Comparison of ENCODE assay signal across 8 cellular contexts in genomic region chr9:109968702-109969450, GRCh38.
DNase-seq lines count a peak whose midpoint lies in the region; ATAC-seq and TF ChIP-seq lines count a peak whose summit lies in the region.

No MANE protein-coding gene starts in this region.

- peaks cover 4% of the 10 kb centered on the region for H3K27me3 Mint-ChIP-seq in activated T-cell treated with anti-CD3 and anti-CD28 coated beads, Interleukin-2, amount 50 U/mL, for 24 hours
- no peaks in the 10 kb centered on the region for H3K27me3 Mint-ChIP-seq in stimulated activated naive B cell treated with anti-CD40 and anti-IgM and Interleukin-4, amounts not matched to agents 10 μg/mL and 1 μg/mL and 100 μg/mL, for 72 hours

- no peaks in the 10 kb centered on the region for H3K36me3 ChIP-seq in sigmoid colon

- no peak for TF ChIP-seq EP300 in sigmoid colon (IDR thresholded peaks at IDR 0.05)

- H3K4me3 ChIP-seq in sigmoid colon = no peak overlapping the region

- TF ChIP-seq POLR2A in erythroblast (IDR thresholded peaks at IDR 0.05; ENCODE audit: low read length) = no peak
- no peak for TF ChIP-seq POLR2A in sigmoid colon (IDR thresholded peaks at IDR 0.05)

- H3K36me3 Mint-ChIP-seq in activated T-cell treated with anti-CD3 and anti-CD28 coated beads, Interleukin-2, amount 50 U/mL, for 24 hours (ENCODE audit: low read depth) = no peaks in the 10 kb centered on the region
- no peaks in the 10 kb centered on the region for H3K36me3 Mint-ChIP-seq in stimulated activated naive B cell treated with anti-CD40 and anti-IgM and Interleukin-4, amounts not matched to agents 10 μg/mL and 1 μg/mL and 100 μg/mL, for 72 hours

- ATAC-seq in stimulated activated naive B cell treated with anti-CD40 and anti-IgM and Interleukin-4, amounts not matched to agents 10 μg/mL and 1 μg/mL and 100 μg/mL, for 72 hours (replicated peaks) = no peak

- no peak for TF ChIP-seq CTCF in sigmoid colon (IDR thresholded peaks at IDR 0.05)

- peaks cover 0 to 5% (median 0%) of the 10 kb centered on the region in 4 donors for H3K4me1 ChIP-seq in sigmoid colon

- H3K4me3 Mint-ChIP-seq in activated T-cell treated with anti-CD3 and anti-CD28 coated beads, Interleukin-2, amount 50 U/mL, for 24 hours = no peak overlapping the region
- H3K4me3 Mint-ChIP-seq in stimulated activated naive B cell treated with anti-CD40 and anti-IgM and Interleukin-4, amounts not matched to agents 10 μg/mL and 1 μg/mL and 100 μg/mL, for 72 hours = peak overlapping the region; percentile 17 to 79

- intact Hi-C loops in sigmoid colon (cut with DNase I) = no loop called here

- WGBS in sigmoid colon, 2 donors = 74 to 84% methylated on average over 9 of the region's 9 CpGs

- H3K27ac ChIP-seq in sigmoid colon = peak overlapping the region in 2 of 4 donors; percentile 12 to 15

- in situ Hi-C loops in SK-MEL-5 (cut with HindIII; ENCODE audit: low pct_unique_long_range_greater_than_20kb, low sequenced_read_pairs) = no loop called here

- H3K9me3 ChIP-seq in sigmoid colon = no peaks in the 10 kb centered on the region

- H3K27me3 ChIP-seq in sigmoid colon = no peaks in the 10 kb centered on the region

- H3K9me3 Mint-ChIP-seq in activated T-cell treated with anti-CD3 and anti-CD28 coated beads, Interleukin-2, amount 50 U/mL, for 24 hours = peaks cover 3% of the 10 kb centered on the region
- peaks cover 0 to 2% of the 10 kb centered on the region in 2 donors for H3K9me3 Mint-ChIP-seq in stimulated activated naive B cell treated with anti-CD40 and anti-IgM and Interleukin-4, amounts not matched to agents 10 μg/mL and 1 μg/mL and 100 μg/mL, for 72 hours

- no peak for DNase-seq in activated T-cell treated with anti-CD3 and anti-CD28 coated beads, Interleukin-2, amount 50 U/mL, for 24 hours
- DNase-seq in activated T-cell treated with anti-CD3 and anti-CD28 coated beads, Interleukin-2, amount 50 U/mL, for 48 hours = no peak
- peak; percentile 21 for DNase-seq in SK-MEL-5 (ENCODE audit: low read depth, low spot score)
- DNase-seq in glomerular endothelial cell (ENCODE audit: extremely low read depth, low read depth, low spot score) = peak; percentile 27
- peak; percentile 28 for DNase-seq in stimulated activated naive B cell treated with anti-CD40 and anti-IgM and Interleukin-4, amounts not matched to agents 10 μg/mL and 1 μg/mL and 100 μg/mL, for 72 hours
- no peak for DNase-seq in erythroblast (lab: John Stamatoyannopoulos, UW)
- no peak for DNase-seq in stimulated activated CD8-positive, alpha-beta memory T cell treated with anti-CD3 and anti-CD28 coated beads, Interleukin-4, amount 100 ng/mL, for 48 hours
- DNase-seq in sigmoid colon = no peak

- peaks cover 66% of the 10 kb centered on the region for H3K4me1 Mint-ChIP-seq in activated T-cell treated with anti-CD3 and anti-CD28 coated beads, Interleukin-2, amount 50 U/mL, for 24 hours (ENCODE audit: low read depth)
- H3K4me1 Mint-ChIP-seq in stimulated activated naive B cell treated with anti-CD40 and anti-IgM and Interleukin-4, amounts not matched to agents 10 μg/mL and 1 μg/mL and 100 μg/mL, for 72 hours = peaks cover 72 to 94% of the 10 kb centered on the region in 2 donors

- peak overlapping the region; percentile 11 for H3K27ac Mint-ChIP-seq in activated T-cell treated with anti-CD3 and anti-CD28 coated beads, Interleukin-2, amount 50 U/mL, for 24 hours
- H3K27ac Mint-ChIP-seq in stimulated activated naive B cell treated with anti-CD40 and anti-IgM and Interleukin-4, amounts not matched to agents 10 μg/mL and 1 μg/mL and 100 μg/mL, for 72 hours = peak overlapping the region; percentile 93

Comparison
In these comparisons a context has a peak if more than half of its experiments do, and no peak if none do; other contexts are left out.
1. DNase-seq: peak in SK-MEL-5 (single experiment), glomerular endothelial cell (single experiment) and stimulated activated naive B cell treated with anti-CD40 and anti-IgM and Interleukin-4, amounts not matched to agents 10 μg/mL and 1 μg/mL and 100 μg/mL, for 72 hours (single experiment); none in activated T-cell treated with anti-CD3 and anti-CD28 coated beads, Interleukin-2, amount 50 U/mL, for 24 hours (single experiment), activated T-cell treated with anti-CD3 and anti-CD28 coated beads, Interleukin-2, amount 50 U/mL, for 48 hours (0 of 2), erythroblast (0 of 2), stimulated activated CD8-positive, alpha-beta memory T cell treated with anti-CD3 and anti-CD28 coated beads, Interleukin-4, amount 100 ng/mL, for 48 hours (single experiment) and sigmoid colon (single experiment).